ENCODE assay signal across 8 cellular contexts in the genomic region with DNA sequence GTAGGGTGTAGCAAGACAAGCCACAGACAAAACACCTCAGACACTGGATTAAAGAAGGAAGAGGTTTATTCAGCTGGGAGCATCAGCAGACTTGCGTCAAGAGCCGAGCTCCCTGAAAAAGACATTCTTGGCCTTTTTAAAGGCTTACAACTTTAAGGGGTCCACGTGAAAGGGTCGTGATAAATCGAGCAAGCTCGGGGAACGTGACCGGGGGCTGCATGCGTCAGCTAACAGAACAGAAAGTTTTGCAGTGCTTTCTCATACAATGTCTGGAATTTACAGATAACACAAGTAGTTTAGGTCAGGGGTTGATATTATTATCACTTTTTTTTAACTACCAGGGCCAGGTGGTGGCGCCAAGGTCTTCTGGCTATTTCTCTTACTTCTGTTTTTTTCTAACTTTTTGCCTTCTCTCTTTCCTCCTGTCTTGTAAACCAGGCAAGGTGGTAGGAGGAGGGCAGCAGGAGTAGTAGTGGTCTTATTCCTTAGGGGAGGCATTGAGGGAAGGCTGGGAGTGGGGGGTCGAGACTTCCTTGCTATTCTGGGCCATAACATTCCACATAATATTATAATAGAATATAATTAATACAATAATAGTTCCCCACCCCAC. TPM values are rescaled to one million over a fixed set of nuclear protein-coding genes. Genes with fewer than 3 reads are reported as not detected.
DNase-seq lines count a peak whose midpoint lies in the region; ATAC-seq lines count a peak whose summit lies in the region.

No MANE protein-coding gene starts in this region.

- H2AFZ ChIP-seq in neuronal stem cell (ENCODE audit: low read length) = no peak overlapping the region

- H3K27ac ChIP-seq in cingulate gyrus (ENCODE audit: low read depth, low read length) (peak overlapping the region; percentile 83), neuronal stem cell (replicated peaks; ENCODE audit: low read length) (no peak overlapping the region)

- H3K9ac ChIP-seq in neuronal stem cell (ENCODE audit: low read depth, low read length, poor library complexity) = no peak overlapping the region

- DNase-seq in ELR (ENCODE audit: low read depth) (peak; percentile 57), NOMO-1 (lab: John Stamatoyannopoulos, UW; ENCODE audit: unreplicated experiment in 2 of 2) (peak; percentile 58 to 70), neuronal stem cell (ENCODE audit: low spot score) (no peak)

- no peak overlapping the region for H2BK12ac ChIP-seq in neuronal stem cell (ENCODE audit: low read length)

- no peaks in the 10 kb centered on the region for H3K9me3 ChIP-seq in neuronal stem cell (replicated peaks in 1 of 2; ENCODE audit: control insufficient read depth in 2 of 2, insufficient read depth in 1 of 2, low read depth in 1 of 2, low read length in 2 of 2)

- WGBS in neuronal stem cell (ENCODE audit: extremely low coverage in 2 of 2, insufficient read length in 2 of 2, insufficient replicate concordance in 1 of 2), 2 donors = no CpG with 5 or more reads among the region's 11 CpGs

- peaks cover 8 to 49% of the 10 kb centered on the region in 2 donors for H3K4me1 ChIP-seq in neuronal stem cell (ENCODE audit: control insufficient read depth in 2 of 2, insufficient read depth in 1 of 2, low read depth in 1 of 2, low read length in 2 of 2)

- H2BK15ac ChIP-seq in neuronal stem cell (ENCODE audit: low read length) = no peak overlapping the region

- no peak overlapping the region for H3K14ac ChIP-seq in neuronal stem cell (ENCODE audit: low read length)

- H3K4ac ChIP-seq in neuronal stem cell (ENCODE audit: low read length) = no peak overlapping the region

- H2BK120ac ChIP-seq in neuronal stem cell (ENCODE audit: low read depth, low read length) = no peak overlapping the region

- H3K18ac ChIP-seq in neuronal stem cell (ENCODE audit: low read length) = no peak overlapping the region

- no peaks in the 10 kb centered on the region for H3K79me1 ChIP-seq in neuronal stem cell (ENCODE audit: low read depth, low read length)

- no peak overlapping the region for H3K4me2 ChIP-seq in neuronal stem cell (ENCODE audit: insufficient read depth, low read length, poor library complexity, severe bottlenecking)

- peaks cover 0 to 2% (median 0%) of the 10 kb centered on the region in 3 experiments for H3K27me3 ChIP-seq in neuronal stem cell (ENCODE audit: control insufficient read depth in 3 of 3, insufficient read depth in 3 of 3, low read depth in 1 of 3, low read length in 3 of 3)

- H3K23ac ChIP-seq in neuronal stem cell (ENCODE audit: low read depth, low read length, poor library complexity) = no peak overlapping the region

- H2AK5ac ChIP-seq in neuronal stem cell (ENCODE audit: low read depth, low read length) = no peak overlapping the region

- H4K8ac ChIP-seq in neuronal stem cell (ENCODE audit: low read depth, low read length) = no peak overlapping the region

- no peaks in the 10 kb centered on the region for H3K36me3 ChIP-seq in neuronal stem cell (replicated peaks in 1 of 2; ENCODE audit: control insufficient read depth in 2 of 2, insufficient read depth in 2 of 2, low read length in 2 of 2)

- H3K4me3 ChIP-seq in neuronal stem cell (ENCODE audit: low read length in 2 of 2) = no peak overlapping the region

- peak overlapping the region; percentile 83 for H2BK5ac ChIP-seq in neuronal stem cell (ENCODE audit: low read length)

- H4K91ac ChIP-seq in neuronal stem cell (ENCODE audit: low read depth, low read length, poor library complexity) = no peak overlapping the region

- ATAC-seq in HG03469 (IDR thresholded peaks at IDR 0.05; ENCODE audit: unreplicated experiment) (no peak), GM21786 (IDR thresholded peaks at IDR 0.05; ENCODE audit: unreplicated experiment) (no peak), HG02642 (IDR thresholded peaks at IDR 0.05; ENCODE audit: poor library complexity, unreplicated experiment) (no peak), HG03108 (IDR thresholded peaks at IDR 0.05; ENCODE audit: unreplicated experiment) (no peak)

RNA-seq across cellular contexts. Expression of a gene that starts 0.6 kb away (rescaled TPM):
- polyA plus RNA-seq in neuronal stem cell (2013, experiment 1 of 2) = 0.25 TPM
- 0.22 TPM for polyA plus RNA-seq in neuronal stem cell (2013, experiment 2 of 2)

RNA-seq across cellular contexts. Expression of a gene that starts 5.6 kb away (rescaled TPM):
- polyA plus RNA-seq in neuronal stem cell (2013, experiment 1 of 2) = 4.9 TPM
- 4.6 TPM for polyA plus RNA-seq in neuronal stem cell (2013, experiment 2 of 2)

RNA-seq across cellular contexts. Expression of a gene that starts 21.0 kb away (rescaled TPM):
- 144 TPM for polyA plus RNA-seq in neuronal stem cell (2013, experiment 1 of 2)
- 148 TPM for polyA plus RNA-seq in neuronal stem cell (2013, experiment 2 of 2)

RNA-seq across cellular contexts. Expression of a gene that starts 29.3 kb away (rescaled TPM):
- polyA plus RNA-seq in neuronal stem cell (2013, experiment 1 of 2) = 5.7 TPM
- polyA plus RNA-seq in neuronal stem cell (2013, experiment 2 of 2) = 4.8 TPM
